1 cellular context compared by ENCODE assay signal in genomic region chr20:36745927-36746659, GRCh38.
TF ChIP-seq lines count a peak whose summit lies in the region.

Gene NDRG3, minus strand, starts transcription at chr20:36746090. Its CDS starts 24,355 bp downstream, at chr20:36721735.

TF ChIP-seq in HepG2, 621 proteins besides CTCF, POLR2A, EP300 and RAD21 (continued from another document):
- TF ChIP-seq FOXC1 (CRISPR knock-in tag; IDR thresholded peaks at IDR 0.05; ENCODE audit: borderline replicate concordance) (peak; percentile 43; the same call in 1 of the 2 replicates), HNRNPLL (IDR thresholded peaks at IDR 0.05; ENCODE audit: low read depth, low read length, poor library complexity, severe bottlenecking) (peak; percentile 89)
